Comparison of ENCODE assay signal across 1 cellular context in genomic region chr2:217829420-217829819, GRCh38.
TF ChIP-seq lines count a peak whose summit lies in the region.

No MANE protein-coding gene starts in this region.

TF ChIP-seq in GM23338, 12 proteins besides CTCF, POLR2A, EP300 and RAD21 (continued from another document):
- TF ChIP-seq ZNF462 (CRISPR knock-in tag; IDR thresholded peaks at IDR 0.05), result no peak
- TF ChIP-seq EZH2phosphoT487 (IDR thresholded peaks at IDR 0.05; ENCODE audit: unreplicated experiment), result no peak
- no peak for TF ChIP-seq POLR2AphosphoS5 (IDR thresholded peaks at IDR 0.05; ENCODE audit: low read depth)
- TF ChIP-seq CREB1 (CRISPR knock-in tag; IDR thresholded peaks at IDR 0.05; ENCODE audit: low read depth), result no peak
- no peak for TF ChIP-seq JUNB (IDR thresholded peaks at IDR 0.05; ENCODE audit: unreplicated experiment)
- no peak for TF ChIP-seq REST (IDR thresholded peaks at IDR 0.05; ENCODE audit: unreplicated experiment)
- no peak for TF ChIP-seq EZH2 (IDR thresholded peaks at IDR 0.05; ENCODE audit: low read depth, unreplicated experiment)
- no peak for TF ChIP-seq NANOG (IDR thresholded peaks at IDR 0.05; ENCODE audit: borderline replicate concordance)
- TF ChIP-seq ETS1 (IDR thresholded peaks at IDR 0.05), result no peak
- no peak for TF ChIP-seq ZNF114 (CRISPR knock-in tag; IDR thresholded peaks at IDR 0.05)
